ENCODE assay signal across 1 cellular context in the genomic region with DNA sequence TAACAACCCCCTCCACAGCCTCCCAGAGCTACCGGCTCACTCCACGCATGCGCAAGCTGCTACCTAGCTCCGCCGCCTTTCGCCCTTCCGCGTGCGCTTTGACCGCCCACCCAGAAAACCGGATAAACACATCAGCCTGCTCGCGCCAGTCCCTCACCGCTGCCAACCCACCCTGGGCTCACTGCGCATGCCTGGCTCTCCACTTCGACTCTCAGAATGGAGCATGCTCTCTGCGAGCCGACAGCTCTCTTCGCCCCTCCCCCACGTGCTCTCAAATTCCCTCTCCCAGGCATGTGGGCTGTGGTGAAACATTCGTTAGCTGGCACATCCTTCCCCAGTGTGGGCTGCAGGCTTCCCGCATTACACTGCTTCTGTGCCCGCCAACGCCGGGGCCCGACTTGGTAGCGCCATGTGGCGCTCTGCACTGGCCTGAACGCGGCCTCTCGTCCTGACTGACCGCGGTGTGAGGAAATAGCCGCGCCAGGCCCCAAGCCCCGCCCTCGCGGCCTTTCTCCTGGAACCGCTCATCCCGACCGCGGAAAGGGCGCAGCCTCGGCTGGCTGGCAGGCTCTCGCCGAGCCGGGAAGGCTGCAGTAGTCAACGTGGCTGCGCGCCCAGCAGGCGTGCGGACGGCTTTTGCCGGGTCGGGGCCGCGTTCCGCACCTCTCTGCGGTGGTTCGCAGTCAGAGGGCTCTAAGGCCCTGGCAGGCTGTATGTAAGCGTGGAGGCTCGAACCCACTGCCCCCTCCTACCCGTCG.
TF ChIP-seq lines count a peak whose summit lies in the region.

No MANE protein-coding gene starts in this region.

TF ChIP-seq in GM12878, 131 proteins besides CTCF, POLR2A, EP300 and RAD21 (continued from another document and continues in another):
- TF ChIP-seq, protein P1, sequence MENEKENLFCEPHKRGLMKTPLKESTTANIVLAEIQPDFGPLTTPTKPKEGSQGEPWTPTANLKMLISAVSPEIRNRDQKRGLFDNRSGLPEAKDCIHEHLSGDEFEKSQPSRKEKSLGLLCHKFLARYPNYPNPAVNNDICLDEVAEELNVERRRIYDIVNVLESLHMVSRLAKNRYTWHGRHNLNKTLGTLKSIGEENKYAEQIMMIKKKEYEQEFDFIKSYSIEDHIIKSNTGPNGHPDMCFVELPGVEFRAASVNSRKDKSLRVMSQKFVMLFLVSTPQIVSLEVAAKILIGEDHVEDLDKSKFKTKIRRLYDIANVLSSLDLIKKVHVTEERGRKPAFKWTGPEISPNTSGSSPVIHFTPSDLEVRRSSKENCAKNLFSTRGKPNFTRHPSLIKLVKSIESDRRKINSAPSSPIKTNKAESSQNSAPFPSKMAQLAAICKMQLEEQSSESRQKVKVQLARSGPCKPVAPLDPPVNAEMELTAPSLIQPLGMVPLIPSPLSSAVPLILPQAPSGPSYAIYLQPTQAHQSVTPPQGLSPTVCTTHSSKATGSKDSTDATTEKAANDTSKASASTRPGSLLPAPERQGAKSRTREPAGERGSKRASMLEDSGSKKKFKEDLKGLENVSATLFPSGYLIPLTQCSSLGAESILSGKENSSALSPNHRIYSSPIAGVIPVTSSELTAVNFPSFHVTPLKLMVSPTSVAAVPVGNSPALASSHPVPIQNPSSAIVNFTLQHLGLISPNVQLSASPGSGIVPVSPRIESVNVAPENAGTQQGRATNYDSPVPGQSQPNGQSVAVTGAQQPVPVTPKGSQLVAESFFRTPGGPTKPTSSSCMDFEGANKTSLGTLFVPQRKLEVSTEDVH (IDR thresholded peaks at IDR 0.05; ENCODE audit: low read depth, partially characterized antibody), result no peak
- TF ChIP-seq, protein P2, sequence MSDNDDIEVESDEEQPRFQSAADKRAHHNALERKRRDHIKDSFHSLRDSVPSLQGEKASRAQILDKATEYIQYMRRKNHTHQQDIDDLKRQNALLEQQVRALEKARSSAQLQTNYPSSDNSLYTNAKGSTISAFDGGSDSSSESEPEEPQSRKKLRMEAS (IDR thresholded peaks at IDR 0.05; ENCODE audit: low read depth, low read length), result peak; percentile 98
- TF ChIP-seq HDAC2 (IDR thresholded peaks at IDR 0.05) (0 out of 2 replicates have a peak, but pooled peaks have one; percentile 72), CREM (IDR thresholded peaks at IDR 0.05; ENCODE audit: low read depth) (no peak; the same call in none of the 2 replicates), TCF7 (IDR thresholded peaks at IDR 0.05; ENCODE audit: borderline replicate concordance) (no peak), ZBTB4 (CRISPR knock-in tag; IDR thresholded peaks at IDR 0.05) (no peak), CREB1 (IDR thresholded peaks at IDR 0.05; ENCODE audit: low read depth) (peak; percentile 25), RELA (IDR thresholded peaks at IDR 0.05; ENCODE audit: borderline replicate concordance, partially characterized antibody) (peak; percentile 57), ESRRA (IDR thresholded peaks at IDR 0.05; ENCODE audit: low read length) (no peak), WRNIP1 (IDR thresholded peaks at IDR 0.05; ENCODE audit: borderline replicate concordance, low read depth, low read length) (no peak), STAT1 (conservative IDR thresholded peaks at IDR 0.05) (no peak), SIX5 (IDR thresholded peaks at IDR 0.05; ENCODE audit: low read depth, low read length, severe bottlenecking) (no peak), ZBTB33 (IDR thresholded peaks at IDR 0.05) (no peak), ETV6 (conservative IDR thresholded peaks at IDR 0.05 in 1 of 2, IDR thresholded peaks at IDR 0.05 in 1 of 2; ENCODE audit: borderline replicate concordance in 1 of 2, low read depth in 1 of 2) (0 out of 4 replicates have a peak, but pooled peaks of 1 of the 2 experiments have one; percentile 25), CEBPB (IDR thresholded peaks at IDR 0.05; ENCODE audit: borderline replicate concordance in 1 of 2, low read depth in 2 of 2, low read length in 2 of 2) (no peak), IRF4 (IDR thresholded peaks at IDR 0.05; ENCODE audit: low read depth, low read length) (no peak), NR2C1 (IDR thresholded peaks at IDR 0.05) (peak; percentile 23; the same call in 1 of the 2 replicates), YBX1 (IDR thresholded peaks at IDR 0.05) (no peak), CBX5 (IDR thresholded peaks at IDR 0.05; ENCODE audit: low read depth) (0 out of 2 replicates have a peak, but pooled peaks have one; percentile 18), NBN (IDR thresholded peaks at IDR 0.05) (peak; percentile 95; the same call in 1 of the 2 replicates), RBBP5 (conservative IDR thresholded peaks at IDR 0.05) (0 out of 2 replicates have a peak, but pooled peaks have one; percentile 71), FOXM1 (IDR thresholded peaks at IDR 0.05; ENCODE audit: low read depth, low read length) (no peak), ZNF207 (IDR thresholded peaks at IDR 0.05; ENCODE audit: borderline replicate concordance) (peak; percentile 87), RCOR1 (conservative IDR thresholded peaks at IDR 0.05; ENCODE audit: low read depth, low read length) (0 out of 2 replicates have a peak, but pooled peaks have one; percentile 14), JUND (IDR thresholded peaks at IDR 0.05; ENCODE audit: low read depth, low read length) (0 out of 2 replicates have a peak, but pooled peaks have one; percentile 26), BCL3 (IDR thresholded peaks at IDR 0.05; ENCODE audit: borderline replicate concordance, insufficient read depth, low read depth, low read length, poor library complexity, severe bottlenecking) (no peak), ZNF384 (IDR thresholded peaks at IDR 0.05; ENCODE audit: borderline replicate concordance, low read depth, low read length) (no peak), ATF3 (IDR thresholded peaks at IDR 0.05; ENCODE audit: borderline replicate concordance, extremely low read depth, low read depth, low read length) (no peak), PAX5 (IDR thresholded peaks at IDR 0.05; ENCODE audit: borderline replicate concordance, low read depth, low read length) (no peak), RFX5 (IDR thresholded peaks at IDR 0.05; ENCODE audit: low read depth, low read length) (no peak; the same call in 1 of the 2 replicates), IKZF2 (IDR thresholded peaks at IDR 0.05) (peak in 1 of 2 experiments; percentile 84; a peak in 2 of 4 replicates), HDAC6 (IDR thresholded peaks at IDR 0.05; ENCODE audit: unreplicated experiment) (peak; percentile 64), RAD51 (IDR thresholded peaks at IDR 0.05) (peak; percentile 33; the same call in 1 of the 2 replicates), MTA2 (IDR thresholded peaks at IDR 0.05; ENCODE audit: low read depth) (peak; percentile 58; the same call in 1 of the 2 replicates)
- TF ChIP-seq, protein P3, sequence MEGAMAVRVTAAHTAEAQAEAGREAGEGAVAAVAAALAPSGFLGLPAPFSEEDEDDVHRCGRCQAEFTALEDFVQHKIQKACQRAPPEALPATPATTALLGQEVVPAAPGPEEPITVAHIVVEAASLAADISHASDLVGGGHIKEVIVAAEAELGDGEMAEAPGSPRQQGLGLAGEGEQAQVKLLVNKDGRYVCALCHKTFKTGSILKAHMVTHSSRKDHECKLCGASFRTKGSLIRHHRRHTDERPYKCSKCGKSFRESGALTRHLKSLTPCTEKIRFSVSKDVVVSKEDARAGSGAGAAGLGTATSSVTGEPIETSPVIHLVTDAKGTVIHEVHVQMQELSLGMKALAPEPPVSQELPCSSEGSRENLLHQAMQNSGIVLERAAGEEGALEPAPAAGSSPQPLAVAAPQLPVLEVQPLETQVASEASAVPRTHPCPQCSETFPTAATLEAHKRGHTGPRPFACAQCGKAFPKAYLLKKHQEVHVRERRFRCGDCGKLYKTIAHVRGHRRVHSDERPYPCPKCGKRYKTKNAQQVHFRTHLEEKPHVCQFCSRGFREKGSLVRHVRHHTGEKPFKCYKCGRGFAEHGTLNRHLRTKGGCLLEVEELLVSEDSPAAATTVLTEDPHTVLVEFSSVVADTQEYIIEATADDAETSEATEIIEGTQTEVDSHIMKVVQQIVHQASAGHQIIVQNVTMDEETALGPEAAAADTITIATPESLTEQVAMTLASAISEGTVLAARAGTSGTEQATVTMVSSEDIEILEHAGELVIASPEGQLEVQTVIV (IDR thresholded peaks at IDR 0.05; ENCODE audit: borderline replicate concordance, partially characterized antibody), result peak; percentile 77
- TF ChIP-seq, protein P4, sequence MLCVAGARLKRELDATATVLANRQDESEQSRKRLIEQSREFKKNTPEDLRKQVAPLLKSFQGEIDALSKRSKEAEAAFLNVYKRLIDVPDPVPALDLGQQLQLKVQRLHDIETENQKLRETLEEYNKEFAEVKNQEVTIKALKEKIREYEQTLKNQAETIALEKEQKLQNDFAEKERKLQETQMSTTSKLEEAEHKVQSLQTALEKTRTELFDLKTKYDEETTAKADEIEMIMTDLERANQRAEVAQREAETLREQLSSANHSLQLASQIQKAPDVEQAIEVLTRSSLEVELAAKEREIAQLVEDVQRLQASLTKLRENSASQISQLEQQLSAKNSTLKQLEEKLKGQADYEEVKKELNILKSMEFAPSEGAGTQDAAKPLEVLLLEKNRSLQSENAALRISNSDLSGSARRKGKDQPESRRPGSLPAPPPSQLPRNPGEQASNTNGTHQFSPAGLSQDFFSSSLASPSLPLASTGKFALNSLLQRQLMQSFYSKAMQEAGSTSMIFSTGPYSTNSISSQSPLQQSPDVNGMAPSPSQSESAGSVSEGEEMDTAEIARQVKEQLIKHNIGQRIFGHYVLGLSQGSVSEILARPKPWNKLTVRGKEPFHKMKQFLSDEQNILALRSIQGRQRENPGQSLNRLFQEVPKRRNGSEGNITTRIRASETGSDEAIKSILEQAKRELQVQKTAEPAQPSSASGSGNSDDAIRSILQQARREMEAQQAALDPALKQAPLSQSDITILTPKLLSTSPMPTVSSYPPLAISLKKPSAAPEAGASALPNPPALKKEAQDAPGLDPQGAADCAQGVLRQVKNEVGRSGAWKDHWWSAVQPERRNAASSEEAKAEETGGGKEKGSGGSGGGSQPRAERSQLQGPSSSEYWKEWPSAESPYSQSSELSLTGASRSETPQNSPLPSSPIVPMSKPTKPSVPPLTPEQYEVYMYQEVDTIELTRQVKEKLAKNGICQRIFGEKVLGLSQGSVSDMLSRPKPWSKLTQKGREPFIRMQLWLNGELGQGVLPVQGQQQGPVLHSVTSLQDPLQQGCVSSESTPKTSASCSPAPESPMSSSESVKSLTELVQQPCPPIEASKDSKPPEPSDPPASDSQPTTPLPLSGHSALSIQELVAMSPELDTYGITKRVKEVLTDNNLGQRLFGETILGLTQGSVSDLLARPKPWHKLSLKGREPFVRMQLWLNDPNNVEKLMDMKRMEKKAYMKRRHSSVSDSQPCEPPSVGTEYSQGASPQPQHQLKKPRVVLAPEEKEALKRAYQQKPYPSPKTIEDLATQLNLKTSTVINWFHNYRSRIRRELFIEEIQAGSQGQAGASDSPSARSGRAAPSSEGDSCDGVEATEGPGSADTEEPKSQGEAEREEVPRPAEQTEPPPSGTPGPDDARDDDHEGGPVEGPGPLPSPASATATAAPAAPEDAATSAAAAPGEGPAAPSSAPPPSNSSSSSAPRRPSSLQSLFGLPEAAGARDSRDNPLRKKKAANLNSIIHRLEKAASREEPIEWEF (IDR thresholded peaks at IDR 0.05; ENCODE audit: insufficient replicate concordance, low read depth, low read length), result no peak
